In the genomic region with DNA sequence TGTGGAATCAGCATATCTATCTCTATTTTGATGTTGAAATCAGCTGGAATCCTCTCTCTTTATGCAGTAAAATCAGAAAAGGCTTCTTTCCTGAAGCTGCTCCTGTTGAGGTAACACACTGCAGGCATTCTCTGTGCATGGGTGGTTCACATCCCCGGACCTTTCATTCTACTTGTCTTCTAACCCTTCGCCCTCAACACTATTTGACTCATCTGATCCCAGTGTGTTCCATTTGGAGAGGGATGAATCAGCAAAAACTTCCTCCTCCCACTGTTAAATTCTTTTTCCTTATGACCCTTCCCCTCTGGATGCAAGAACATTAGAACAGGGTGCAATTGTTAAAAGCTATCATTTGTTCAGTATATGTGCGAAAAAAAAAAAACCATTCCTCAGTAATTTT, we compare ENCODE assay signal across 27 cellular contexts.
"Had no signal": no experiment of that assay in that cellular context is flagged by ENCODE, and none has a peak within 500 bp of the region (broad histone marks: within the 10 kb centered on the region; RNA-seq: fewer than 3 reads in every experiment).

No MANE protein-coding gene starts in this region.

- H3K9me3 ChIP-seq: neutrophil, pancreas, psoas muscle, right atrium auricular region, thoracic aorta, uterus had no signal

- H3K27me3 ChIP-seq: neutrophil, right atrium auricular region, uterus had no signal

- H3K36me3 ChIP-seq: neutrophil, pancreas, right atrium auricular region, thoracic aorta, uterus, WERI-Rb-1 had no signal

- H3K4me1 ChIP-seq: pancreas, right atrium auricular region, uterus had no signal

- ATAC-seq: esophagus mucosa; left lobe of liver; pancreas; psoas muscle; stimulated activated naive CD8-positive, alpha-beta T cell treated with anti-CD3 and anti-CD28 coated beads, Interleukin-15, Interleukin-2, amounts not matched to agents 100 U/mL and 50 U/mL, for 24 hours had no signal

- H3K4me3 ChIP-seq: lung, pancreas, psoas muscle, right atrium auricular region, thoracic aorta, uterus had no signal

- H3K27ac ChIP-seq: neutrophil, pancreas, psoas muscle, right atrium auricular region, thoracic aorta, uterus, WERI-Rb-1 had no signal

- DNase-seq: activated CD4-positive, alpha-beta memory T cell treated with anti-CD3 and anti-CD28 coated beads for 36 hours; activated CD4-positive, alpha-beta T cell treated with anti-CD3 and anti-CD28 coated beads, Interleukin-2, amount 10 ng/mL, durations not matched to agents 24 days and 14 days; activated CD4-positive, CD25-positive, alpha-beta regulatory T cell treated with anti-CD3 and anti-CD28 coated beads, Interleukin-2, amount 50 U/mL, for 72 hours; activated CD8-positive, alpha-beta memory T cell treated with anti-CD3 and anti-CD28 coated beads, Interleukin-2, amount 50 U/mL, for 48 hours; activated gamma-delta T cell; activated naive CD4-positive, alpha-beta T cell treated with anti-CD3 and anti-CD28 coated beads, Interleukin-2, amount 10 ng/mL, durations not matched to agents 7 days and 5 days; activated naive CD8-positive, alpha-beta T cell treated with anti-CD3 and anti-CD28 coated beads, Interleukin-2, amount 10 ng/mL, durations not matched to agents 7 days and 5 days; activated T-cell treated with anti-CD3 and anti-CD28 coated beads, Interleukin-2, amount 50 U/mL, for 24 hours; amniotic stem cell; central memory CD4-positive, alpha-beta T cell; endodermal cell; foreskin melanocyte; kidney glomerular epithelial cell; pancreas; psoas muscle; stimulated activated CD4-positive, alpha-beta T cell treated with anti-CD3 and anti-CD28 coated beads, Interleukin-2, amount 100 ng/mL, for 48 hours; stimulated activated naive CD8-positive, alpha-beta T cell treated with anti-CD3 and anti-CD28 coated beads, Interleukin-15, Interleukin-2, amounts not matched to agents 100 U/mL and 50 U/mL, for 24 hours; SW 1271; T-helper 9 cell; uterus; WERI-Rb-1 had no signal
